In the genomic region with DNA sequence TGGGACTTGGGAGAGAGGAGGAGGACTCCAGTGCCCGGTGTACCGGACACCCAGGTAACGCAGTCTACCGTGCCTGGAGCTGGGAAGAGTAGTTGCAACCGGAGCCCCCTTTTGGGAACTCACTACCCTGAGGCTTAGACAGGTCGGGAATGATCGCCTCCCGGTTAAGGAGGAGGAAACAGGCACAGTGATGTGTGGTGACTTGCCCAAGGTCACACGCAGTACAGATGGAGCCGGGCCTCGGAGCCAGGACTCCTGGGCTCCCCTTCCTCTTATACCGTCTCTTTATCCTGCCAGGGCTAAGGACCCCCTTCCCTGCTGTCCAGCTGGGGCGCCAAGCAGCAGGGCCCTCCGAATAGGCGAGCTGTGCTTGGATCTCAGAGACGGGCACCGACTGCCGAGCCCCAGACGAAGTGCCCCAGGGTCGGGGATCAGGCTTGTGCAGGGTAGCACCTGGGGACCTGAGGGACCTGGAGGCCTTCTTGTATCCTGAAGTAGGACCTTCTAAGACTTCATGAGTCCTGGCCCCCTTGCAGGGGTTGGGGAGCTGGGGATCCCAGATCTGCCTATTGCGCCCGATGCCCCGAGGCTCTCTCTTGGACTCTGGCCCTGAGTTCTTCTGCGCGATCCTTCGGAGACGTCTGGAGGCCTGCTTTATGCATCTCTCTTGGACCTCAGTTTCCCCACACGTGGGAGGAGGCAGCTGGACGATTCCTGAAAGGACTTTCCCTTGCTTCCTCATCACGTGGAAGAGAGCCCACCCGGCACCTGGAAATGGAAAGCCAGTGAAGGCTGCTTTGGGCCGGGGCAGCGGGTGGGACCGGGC, we compare ENCODE assay signal across 11 cellular contexts. TPM values are rescaled to one million over a fixed set of nuclear protein-coding genes. Genes with fewer than 3 reads are reported as not detected.
DNase-seq lines count a peak whose midpoint lies in the region; TF ChIP-seq lines count a peak whose summit lies in the region.
"Had no signal": no experiment of that assay in that cellular context is flagged by ENCODE, and none has a peak within 500 bp of the region (broad histone marks: within the 10 kb centered on the region; RNA-seq: fewer than 3 reads in every experiment).

No MANE protein-coding gene starts in this region.

- H3K36me3 Mint-ChIP-seq in CD8-positive, alpha-beta memory T cell, result no peaks in the 10 kb centered on the region
- peaks cover 0 to 4% (median 0%) of the 10 kb centered on the region in 3 donors for H3K36me3 Mint-ChIP-seq in immature natural killer cell

- peak overlapping the region; percentile 26 for H3K4me3 ChIP-seq in CD8-positive, alpha-beta memory T cell (ENCODE audit: low read length)
- H3K4me3 ChIP-seq in MM.1S (ENCODE audit: low read length) (peak overlapping the region; percentile 97), ectodermal cell (ENCODE audit: insufficient read depth, low read depth, low read length) (peak overlapping the region; percentile 56), osteoblast (ENCODE audit: insufficient read depth, low read length) (no peak overlapping the region), adrenal gland (peak overlapping the region in 1 of 4 donors; percentile 33)

- 3% methylated on average over 34 of the region's 34 CpGs for WGBS in ectodermal cell, 2 experiments
- 2 to 7% (median 4%) methylated on average over 12 to 34 of the region's 34 CpGs for WGBS in adrenal gland, 4 donors

- H3K4me1 Mint-ChIP-seq in CD8-positive, alpha-beta memory T cell, result peaks cover 23 to 55% (median 28%) of the 10 kb centered on the region in 3 donors
- H3K4me1 Mint-ChIP-seq in immature natural killer cell, result peaks cover 5 to 7% of the 10 kb centered on the region in 2 donors

- H3K4me2 ChIP-seq in MM.1S (ENCODE audit: low read depth, low read length) (peak overlapping the region; percentile 90), osteoblast (ENCODE audit: insufficient read depth, low read length) (peak overlapping the region; percentile 39)

- H3K9me2 ChIP-seq in MM.1S (replicated peaks; ENCODE audit: insufficient read depth, low read length), result no peaks in the 10 kb centered on the region

- peak overlapping the region; percentile 79 for H3K27ac ChIP-seq in CD8-positive, alpha-beta memory T cell (ENCODE audit: low read depth, low read length)
- H3K27ac ChIP-seq in MM.1S (ENCODE audit: low read length) (peak overlapping the region; percentile 88; the same call in 1 of the 2 replicates), ectodermal cell (ENCODE audit: insufficient read depth, low read depth, low read length, poor library complexity, severe bottlenecking) (no peak overlapping the region), osteoblast (ENCODE audit: low read depth, low read length) (no peak overlapping the region), adrenal gland (no peak overlapping the region)

- H3K9me3 ChIP-seq in CD8-positive, alpha-beta memory T cell (ENCODE audit: low read length), result no peaks in the 10 kb centered on the region
- H3K9me3 ChIP-seq in MM.1S (replicated peaks; ENCODE audit: insufficient read depth, low read length) (no peaks in the 10 kb centered on the region), ectodermal cell (ENCODE audit: control insufficient read depth, low read length) (no peaks in the 10 kb centered on the region), osteoblast (ENCODE audit: low read depth, low read length) (no peaks in the 10 kb centered on the region), adrenal gland (replicated peaks in 1 of 3) (no peaks in the 10 kb centered on the region)

- peak overlapping the region; percentile 61; the same call in 1 of the 2 replicates for H3K9ac ChIP-seq in MM.1S (ENCODE audit: low read length)

- no peak overlapping the region for H3K27ac Mint-ChIP-seq in CD8-positive, alpha-beta memory T cell
- H3K27ac Mint-ChIP-seq in immature natural killer cell, result no peak overlapping the region

- POLR2A ChIA-PET in CD8-positive, alpha-beta memory T cell (lab: Charles Lee), result no interaction called here

- peaks cover 57 to 76% of the 10 kb centered on the region in 2 donors for H3K27me3 Mint-ChIP-seq in CD8-positive, alpha-beta memory T cell
- H3K27me3 Mint-ChIP-seq in immature natural killer cell (ENCODE audit: low read depth in 3 of 3), result peaks cover 14 to 18% (median 15%) of the 10 kb centered on the region in 3 donors

- no peaks in the 10 kb centered on the region for H3K36me3 ChIP-seq in CD8-positive, alpha-beta memory T cell (ENCODE audit: insufficient read depth, low read length)
- H3K36me3 ChIP-seq in MM.1S (replicated peaks; ENCODE audit: insufficient read depth, low read length) (no peaks in the 10 kb centered on the region), ectodermal cell (ENCODE audit: control insufficient read depth, insufficient read depth, low read length) (no peaks in the 10 kb centered on the region), osteoblast (ENCODE audit: insufficient read depth, low read length) (no peaks in the 10 kb centered on the region), adrenal gland (replicated peaks in 1 of 2) (no peaks in the 10 kb centered on the region)

- TF ChIP-seq POLR2A in adrenal gland (IDR thresholded peaks at IDR 0.05), result no peak

- H3K4me3 Mint-ChIP-seq in CD8-positive, alpha-beta memory T cell, result peak overlapping the region in 6 of 7 donors; percentile 5 to 69 (median 58)
- peak overlapping the region in 1 of 5 donors; percentile 55 for H3K4me3 Mint-ChIP-seq in immature natural killer cell

- peaks cover 4% of the 10 kb centered on the region for H3K4me1 ChIP-seq in CD8-positive, alpha-beta memory T cell (ENCODE audit: insufficient read depth, low read length)
- H3K4me1 ChIP-seq in MM.1S (ENCODE audit: low read length) (peaks cover 29% of the 10 kb centered on the region), ectodermal cell (ENCODE audit: control insufficient read depth, insufficient read depth, low read length) (peaks cover 13% of the 10 kb centered on the region), osteoblast (ENCODE audit: insufficient read depth, low read length) (peaks cover 3% of the 10 kb centered on the region), adrenal gland (replicated peaks in 1 of 2) (peaks cover 17 to 49% of the 10 kb centered on the region in 2 donors)

- H3K79me2 ChIP-seq in MM.1S (ENCODE audit: low read length) (peaks cover 26% of the 10 kb centered on the region), osteoblast (ENCODE audit: insufficient read depth, low read length) (no peaks in the 10 kb centered on the region)

- no peak for DNase-seq in CD8-positive, alpha-beta memory T cell
- DNase-seq in MM.1S (peak; percentile 16), osteoblast (ENCODE audit: insufficient read length, low spot score, missing footprints) (peak; percentile 80), occipital lobe (lab: John Stamatoyannopoulos, UW) (no peak), immature natural killer cell (no peak), NOMO-1 treated with DMSO at 0.1 percent for 48 hours (lab: John Stamatoyannopoulos, UW; ENCODE audit: unreplicated experiment) (no peak), adrenal gland (no peak)
- DNase-seq: GDM1; GOT3; stimulated activated CD4-positive, alpha-beta T cell treated with anti-CD3 and anti-CD28 coated beads, Interleukin-2, amount 100 ng/mL, for 24 hours had no signal

- H3F3A ChIP-seq in MM.1S (ENCODE audit: insufficient read depth, low read length), result peaks cover 51% of the 10 kb centered on the region

- H3K9me3 Mint-ChIP-seq in CD8-positive, alpha-beta memory T cell, result peaks cover 0 to 2% (median 0%) of the 10 kb centered on the region in 5 donors
- H3K9me3 Mint-ChIP-seq in immature natural killer cell, result no peaks in the 10 kb centered on the region

- intact Hi-C loops in adrenal gland (cut with DNase I), result no loop called here

- TF ChIP-seq CTCF in MM.1S (IDR thresholded peaks at IDR 0.05; ENCODE audit: low read length) (no peak), osteoblast (IDR thresholded peaks at IDR 0.05; ENCODE audit: extremely low read depth, low read depth, low read length) (no peak), adrenal gland (IDR thresholded peaks at IDR 0.05) (no peak)

- H2AFZ ChIP-seq in MM.1S (ENCODE audit: low read length) (peak overlapping the region; percentile 87), osteoblast (ENCODE audit: low read length) (no peak overlapping the region)

- H4K20me1 ChIP-seq in MM.1S (ENCODE audit: insufficient read depth, low read length) (no peaks in the 10 kb centered on the region), osteoblast (ENCODE audit: insufficient read depth, low read length) (no peaks in the 10 kb centered on the region)

- CTCF ChIA-PET in CD8-positive, alpha-beta memory T cell (lab: Charles Lee), result no interaction called here

- H3K27me3 ChIP-seq in CD8-positive, alpha-beta memory T cell (ENCODE audit: insufficient read depth, low read length, poor library complexity, severe bottlenecking), result peaks cover 21% of the 10 kb centered on the region
- peaks cover 16% of the 10 kb centered on the region for H3K27me3 ChIP-seq in MM.1S (replicated peaks; ENCODE audit: insufficient read depth, low read length)
- peaks cover 95% of the 10 kb centered on the region for H3K27me3 ChIP-seq in ectodermal cell (ENCODE audit: control insufficient read depth, insufficient read depth, low read length, poor library complexity, severe bottlenecking)
- peaks cover 75% of the 10 kb centered on the region for H3K27me3 ChIP-seq in osteoblast (ENCODE audit: insufficient read depth, low read length)
- peaks cover 48% of the 10 kb centered on the region for H3K27me3 ChIP-seq in adrenal gland

RNA-seq across cellular contexts. Expression of a gene that starts 0.8 kb away (rescaled TPM):
- not detected for total RNA-seq in CD8-positive, alpha-beta memory T cell
- polyA plus RNA-seq in CD8-positive, alpha-beta memory T cell, result not detected
- 60.5 TPM for polyA plus RNA-seq in ectodermal cell (2013, experiment 1 of 4)
- polyA plus RNA-seq in ectodermal cell (2013, experiment 2 of 4), result 28.7 TPM
- polyA plus RNA-seq in ectodermal cell (2013, experiment 3 of 4), result 38.5 TPM
- polyA plus RNA-seq in ectodermal cell (2013, experiment 4 of 4), result 34.6 TPM
- total RNA-seq in osteoblast (not detected in 2 replicates), occipital lobe (10.0 TPM), adrenal gland (1 to 10 TPM in 1 of 8 donors, under 1 TPM in 3, not detected in 4; 0.29 to 4.2 (median 0.42) TPM)
- polyA plus RNA-seq in immature natural killer cell (not detected), adrenal gland (under 1 TPM; 0.10 to 0.62 (median 0.56) TPM)

RNA-seq across cellular contexts. Expression of a gene that starts 12.3 kb away (rescaled TPM):
- total RNA-seq in CD8-positive, alpha-beta memory T cell, result not detected
- polyA plus RNA-seq in CD8-positive, alpha-beta memory T cell, result not detected
- 76.8 TPM for polyA plus RNA-seq in ectodermal cell (2013, experiment 1 of 4)
- polyA plus RNA-seq in ectodermal cell (2013, experiment 2 of 4), result 47.8 TPM
- polyA plus RNA-seq in ectodermal cell (2013, experiment 3 of 4), result 56.7 TPM
- 56.4 TPM for polyA plus RNA-seq in ectodermal cell (2013, experiment 4 of 4)
- total RNA-seq in osteoblast (under 0.01 TPM in 2 replicates), occipital lobe (0.16 TPM), adrenal gland (1 to 10 TPM in 1 of 8 donors, under 1 TPM in 6, not detected in 1; 0.12 to 5.8 (median 0.25) TPM)
- polyA plus RNA-seq in immature natural killer cell (1 to 10 TPM in 1 of 3 donors, under 1 TPM in 1, not detected in 1; 0.12 to 1.3 TPM), adrenal gland (under 1 TPM; 0.10 to 0.48 (median 0.31) TPM)

Comparison
In these comparisons a context has a peak if more than half of its experiments do, and no peak if none do; other contexts are left out.
1. DNase-seq: peak in MM.1S (single experiment) and osteoblast (single experiment); none in CD8-positive, alpha-beta memory T cell (0 of 5), occipital lobe (single experiment), immature natural killer cell (0 of 3), NOMO-1 treated with DMSO at 0.1 percent for 48 hours (single experiment) and adrenal gland (0 of 7).
2. H3K27ac ChIP-seq: peak in CD8-positive, alpha-beta memory T cell (single experiment) and MM.1S (single experiment); none in ectodermal cell (single experiment), osteoblast (single experiment) and adrenal gland (0 of 5).